Comparison of ENCODE assay signal across 11 cellular contexts in genomic region chr11:67982255-67982857, GRCh38. TPM values are rescaled to one million over a fixed set of nuclear protein-coding genes. Genes with fewer than 3 reads are reported as not detected.
DNase-seq lines count a peak whose midpoint lies in the region; ATAC-seq, FAIRE-seq and TF ChIP-seq lines count a peak whose summit lies in the region.
"Not testable (repeated sequence)": the region's sequence is repeated elsewhere in the genome, so short reads cannot be mapped to it uniquely, and the experiment has no call there.
"Had no signal": no experiment of that assay in that cellular context is flagged by ENCODE, and none has a peak within 500 bp of the region (broad histone marks: within the 10 kb centered on the region; RNA-seq: fewer than 3 reads in every experiment).

No MANE protein-coding gene starts in this region.

- not testable (repeated sequence) for H3K4me1 Mint-ChIP-seq in T-helper 17 cell
- H3K4me1 Mint-ChIP-seq in WTC11, result peaks cover 33% of the 10 kb centered on the region

- peaks cover 31% of the 10 kb centered on the region for H3K27me3 Mint-ChIP-seq in T-helper 17 cell
- not testable (repeated sequence) for H3K27me3 Mint-ChIP-seq in WTC11 (ENCODE audit: low read depth)

- not testable (repeated sequence) for H3K4me2 ChIP-seq in K562 (ENCODE audit: insufficient read depth, low read length); HepG2 (ENCODE audit: low read depth, low read length)

- not testable (repeated sequence) for H4K20me1 ChIP-seq in K562 (replicated peaks; ENCODE audit: control insufficient read depth, insufficient read depth, low read length); HepG2 (ENCODE audit: insufficient read depth, low read length)

- not testable (repeated sequence) for TF ChIP-seq CTCF in WTC11 (IDR thresholded peaks at IDR 0.05); K562 (IDR thresholded peaks at IDR 0.05 in 2 of 3, conservative IDR thresholded peaks at IDR 0.05 in 1 of 3; ENCODE audit: insufficient read depth in 2 of 3, low read depth in 1 of 3, low read length in 3 of 3); HepG2 (CRISPR knock-in tag; IDR thresholded peaks at IDR 0.05); upper lobe of right lung (IDR thresholded peaks at IDR 0.05)

- not testable (repeated sequence) for H3K4me1 ChIP-seq in K562 (replicated peaks in 1 of 2; ENCODE audit: control insufficient read depth in 2 of 2, insufficient read depth in 2 of 2, low read length in 2 of 2); HepG2 (ENCODE audit: insufficient read depth, low read length); upper lobe of right lung

- H3K79me2 ChIP-seq in K562 (ENCODE audit: control insufficient read depth, insufficient read depth, low read length); HepG2 (ENCODE audit: insufficient read depth, low read length): not testable (repeated sequence)

- H3K27me3 ChIP-seq in K562 (ENCODE audit: control insufficient read depth in 2 of 2, insufficient read depth in 2 of 2, low read length in 2 of 2), result peaks cover 3 to 29% of the 10 kb centered on the region in 2 experiments
- not testable (repeated sequence) for H3K27me3 ChIP-seq in HepG2 (ENCODE audit: control insufficient read depth in 1 of 2, insufficient read depth in 2 of 2, low read length in 2 of 2); upper lobe of right lung

- TF ChIP-seq POLR2A in K562 (conservative IDR thresholded peaks at IDR 0.05); HepG2 (IDR thresholded peaks at IDR 0.05; ENCODE audit: insufficient read depth in 1 of 2, low read depth in 2 of 2, low read length in 2 of 2): not testable (repeated sequence)

- not testable (repeated sequence) for BruUV-seq in K562 (replicated peaks; lab: Mats Ljungman, UMichigan); HepG2 (replicated peaks; lab: Mats Ljungman, UMichigan)

- in situ Hi-C loops in K562 (cut with MboI); HepG2 (cut with HindIII; ENCODE audit: extremely low pct_ligation_motif_present, low pct_unique_long_range_greater_than_20kb): not testable (repeated sequence)

- ATAC-seq in T-helper 17 cell, WTC11, K562, HepG2, upper lobe of right lung: not testable (repeated sequence)

- not testable (repeated sequence) for H3K27ac ChIP-seq in K562 (ENCODE audit: extremely low read depth, low read depth, low read length); HepG2 (ENCODE audit: extremely low read length, insufficient read depth, low read length); upper lobe of right lung

- POLR2A ChIA-PET in WTC11 (lab: Charles Lee) (interaction anchor here (0.7 kb wide), 1 partner anchor 20 kb away, joined by 3 read pairs; no protein-coding TSS in a partner anchor), K562 (lab: Yijun Ruan, JAX) (interaction anchor here (0.6 kb wide), 1 partner anchor 21 kb away, joined by 4 read pairs; no protein-coding TSS in a partner anchor)
- POLR2A ChIA-PET in HepG2 (lab: Yijun Ruan, JAX), result not testable (repeated sequence)

- not testable (repeated sequence) for DNase-seq in T-helper 17 cell; WTC11 (ENCODE audit: low spot score); K562 (ENCODE audit: extremely low read depth in 1 of 4, low spot score in 3 of 4); HepG2 (ENCODE audit: low spot score)
- peak; percentile 19 for DNase-seq in activated effector memory CD4-positive, alpha-beta T cell treated with anti-CD3 and anti-CD28 coated beads, Interleukin-2, amount 50 U/mL, for 16 hours
- peak; percentile 39 for DNase-seq in mesenteric fat pad (ENCODE audit: low spot score)
- DNase-seq in upper lobe of right lung, result peak; percentile 32

- not testable (repeated sequence) for H3K4me3 ChIP-seq in K562; HepG2 (replicated peaks in 1 of 3; ENCODE audit: insufficient read depth in 1 of 3, low read depth in 2 of 3, low read length in 3 of 3); upper lobe of right lung

- not testable (repeated sequence) for TF ChIP-seq RAD21 in K562 (CRISPR knock-in tag; conservative IDR thresholded peaks at IDR 0.05 in 1 of 2, IDR thresholded peaks at IDR 0.05 in 1 of 2); HepG2 (CRISPR knock-in tag; IDR thresholded peaks at IDR 0.05)

- H3K9ac ChIP-seq in K562 (ENCODE audit: insufficient read depth in 1 of 2, low read depth in 2 of 2, low read length in 2 of 2); HepG2 (ENCODE audit: insufficient read depth, low read depth, low read length): not testable (repeated sequence)

- CTCF ChIA-PET in WTC11 (lab: Charles Lee), result interaction anchor here (2.4 kb wide), 1 partner anchor 27 kb away, joined by 13 read pairs; no protein-coding TSS in a partner anchor
- CTCF ChIA-PET in K562 (lab: Yijun Ruan, JAX; ENCODE audit: low intra/inter-chr PET ratio); HepG2 (lab: Yijun Ruan, JAX; ENCODE audit: low intra/inter-chr PET ratio, low total read pairs): not testable (repeated sequence)

- H3K27ac Mint-ChIP-seq in T-helper 17 cell, result peak overlapping the region; percentile 16
- H3K27ac Mint-ChIP-seq in WTC11, result not testable (repeated sequence)

- FAIRE-seq in K562 (lab: Jason Lieb, UNC); HepG2 (lab: Jason Lieb, UNC): not testable (repeated sequence)

- H3K9me3 ChIP-seq in T-helper 17 cell (ENCODE audit: control insufficient read depth, low read length, poor library complexity, severe bottlenecking); K562 (replicated peaks; ENCODE audit: control insufficient read depth, insufficient read depth, low read depth, low read length); HepG2 (ENCODE audit: low read length); upper lobe of right lung: not testable (repeated sequence)

- not testable (repeated sequence) for TF ChIP-seq EP300 in K562 (IDR thresholded peaks at IDR 0.05; ENCODE audit: low read length); HepG2 (IDR thresholded peaks at IDR 0.05; ENCODE audit: low read depth in 2 of 2, low read length in 2 of 2); HepG2 (CRISPR knock-in tag; IDR thresholded peaks at IDR 0.05; ENCODE audit: borderline replicate concordance)

- H3K4me3 Mint-ChIP-seq in T-helper 17 cell, WTC11: not testable (repeated sequence)

- H3K9me3 Mint-ChIP-seq in WTC11, result not testable (repeated sequence)

- not testable (repeated sequence) for H3K36me3 ChIP-seq in K562 (ENCODE audit: control insufficient read depth, insufficient read depth, low read length); HepG2 (replicated peaks in 1 of 2; ENCODE audit: control insufficient read depth in 1 of 2, insufficient read depth in 2 of 2, low read length in 2 of 2); upper lobe of right lung

- WGBS in K562 (ENCODE audit: insufficient coverage, low coverage, missing lambda C conversion rate), result 9% methylated on average over 14 of the region's 17 CpGs
- WGBS in HepG2 (ENCODE audit: low lambda C conversion rate), result 42% methylated on average over 17 of the region's 17 CpGs

- not testable (repeated sequence) for H3K9me1 ChIP-seq in K562 (ENCODE audit: control insufficient read depth, insufficient read depth, low read length)

- intact Hi-C loops in K562 (cut with micrococcal nuclease); HepG2 (cut with micrococcal nuclease; ENCODE audit: unreplicated experiment); upper lobe of right lung (cut with DNase I): not testable (repeated sequence)

- not testable (repeated sequence) for H3K36me3 Mint-ChIP-seq in T-helper 17 cell (ENCODE audit: low read depth); WTC11

- H2AFZ ChIP-seq in K562 (ENCODE audit: low read depth, low read length); HepG2 (ENCODE audit: low read length): not testable (repeated sequence)

RNA-seq across cellular contexts. Expression of gene UNC93B1, which starts 21.5 kb away (rescaled TPM):
- total RNA-seq in T-helper 17 cell, result 10 to 100 TPM; 24.7 to 27.2 TPM
- 27.7 to 29.7 TPM (median 27.9 TPM) in 3 replicates for total RNA-seq in WTC11 (2021)
- total RNA-seq in K562 (2011; cell fraction: chromatin; rRNA removed; ENCODE audit: low replicate concordance), result 14.0 and 42.4 TPM in 2 replicates
- 38.0 and 40.8 TPM in 2 replicates for total RNA-seq in K562 (2011; cell fraction: nucleolus; rRNA removed)
- total RNA-seq in K562 (2011; cell fraction: nucleoplasm; rRNA removed), result 17.3 and 24.9 TPM in 2 replicates
- total RNA-seq in K562 (2014; rRNA removed), result 10.1 and 12.2 TPM in 2 replicates
- 3.7 and 4.3 TPM in 2 replicates for total RNA-seq in K562 (2014; rRNA removed; fragmentation: Illumina TruSeq; extraction: Trizol)
- total RNA-seq in K562 (2015; rRNA removed; fragmentation: Illumina TruSeq; extraction: Trizol), result 2.3 and 3.3 TPM in 2 replicates
- total RNA-seq in K562 (2021), result 13.6 and 14.1 TPM in 2 replicates
- 8.6 and 10.0 TPM in 2 replicates for polyA plus RNA-seq in K562 (2011; rRNA removed)
- 11.3 and 17.7 TPM in 2 replicates for polyA plus RNA-seq in K562 (2011; cell fraction: cytosol; rRNA removed)
- polyA plus RNA-seq in K562 (2011; cell fraction: nucleus; rRNA removed), result 30.9 and 40.1 TPM in 2 replicates
- polyA plus RNA-seq in K562 (2012), result 6.5 and 9.5 TPM in 2 replicates
- polyA plus RNA-seq in K562 (2014; fragmentation: Illumina TruSeq; extraction: Trizol), result 5.1 and 6.5 TPM in 2 replicates
- polyA plus RNA-seq in K562 (2014; fragmentation: Nextera tagmentation; extraction: Ambion mirVana), result under 1 TPM; 0.10 to 0.17 TPM
- 7.3 and 11.6 TPM in 2 replicates for polyA plus RNA-seq in K562 (2014; rRNA removed)
- polyA minus RNA-seq in K562 (2011; rRNA and poly(A)+ RNA removed), result 5.2 and 8.3 TPM in 2 replicates
- 9.3 and 11.6 TPM in 2 replicates for polyA minus RNA-seq in K562 (2011; cell fraction: cytosol; rRNA and poly(A)+ RNA removed)
- 12.3 and 12.5 TPM in 2 replicates for polyA minus RNA-seq in K562 (2011; cell fraction: nucleus; rRNA and poly(A)+ RNA removed)
- total RNA-seq in HepG2 (2016; rRNA removed; fragmentation: Illumina TruSeq; extraction: Trizol), result 2.3 and 8.8 TPM in 2 replicates
- total RNA-seq in HepG2 (2016; cell fraction: cytosol; rRNA removed; fragmentation: Illumina TruSeq; extraction: Trizol; ENCODE audit: low read depth), result 3.9 and 4.4 TPM in 2 replicates
- total RNA-seq in HepG2 (2016; cell fraction: insoluble cytoplasmic fraction; rRNA removed; fragmentation: Illumina TruSeq; extraction: Trizol), result 2.9 and 9.2 TPM in 2 replicates
- total RNA-seq in HepG2 (2016; cell fraction: membrane; rRNA removed; fragmentation: Illumina TruSeq; extraction: Trizol), result 4.6 and 5.3 TPM in 2 replicates
- 10.8 and 10.9 TPM in 2 replicates for total RNA-seq in HepG2 (2016; cell fraction: nucleus; rRNA removed; fragmentation: Illumina TruSeq; extraction: Trizol)
- polyA plus RNA-seq in HepG2 (2011; rRNA removed), result 18.9 and 25.3 TPM in 2 replicates
- polyA plus RNA-seq in HepG2 (2011; cell fraction: cytosol; rRNA removed), result 14.1 and 18.0 TPM in 2 replicates
- polyA plus RNA-seq in HepG2 (2011; cell fraction: nucleus; rRNA removed), result 71.1 and 107 TPM in 2 replicates
- 8.1 and 8.5 TPM in 2 replicates for polyA plus RNA-seq in HepG2 (2012)
- polyA plus RNA-seq in HepG2 (2016; cell fraction: cytosol; fragmentation: Illumina TruSeq; extraction: Trizol; ENCODE audit: low read depth), result 1.5 and 2.4 TPM in 2 replicates
- polyA plus RNA-seq in HepG2 (2016; cell fraction: insoluble cytoplasmic fraction; fragmentation: Illumina TruSeq; extraction: Trizol; ENCODE audit: low read depth), result 2.4 and 2.7 TPM in 2 replicates
- 3.0 and 3.2 TPM in 2 replicates for polyA plus RNA-seq in HepG2 (2016; cell fraction: membrane; fragmentation: Illumina TruSeq; extraction: Trizol; ENCODE audit: low read depth)
- polyA plus RNA-seq in HepG2 (2016; cell fraction: nucleus; fragmentation: Illumina TruSeq; extraction: Trizol; ENCODE audit: insufficient read depth, low read depth), result 17.9 and 19.5 TPM in 2 replicates
- polyA minus RNA-seq in HepG2 (2011; rRNA and poly(A)+ RNA removed; ENCODE audit: low replicate concordance), result 56.7 and 87.2 TPM in 2 replicates
- polyA minus RNA-seq in HepG2 (2011; cell fraction: cytosol; rRNA and poly(A)+ RNA removed), result 10.2 and 12.8 TPM in 2 replicates
- 7.0 and 9.1 TPM in 2 replicates for polyA minus RNA-seq in HepG2 (2011; cell fraction: nucleus; rRNA and poly(A)+ RNA removed)
- 42.0 TPM for total RNA-seq in mesenteric fat pad
- 79.5 TPM for total RNA-seq in upper lobe of right lung

RNA-seq across cellular contexts. Expression of gene ALDH3B1, which starts 27.8 kb away (rescaled TPM):
- total RNA-seq in T-helper 17 cell, result 1 to 10 TPM; 1.1 TPM
- 0.30 to 0.53 TPM (median 0.46 TPM) in 3 replicates for total RNA-seq in WTC11 (2021)
- total RNA-seq in K562 (2011; cell fraction: chromatin; rRNA removed; ENCODE audit: low replicate concordance), result 0.14 and 0.70 TPM in 2 replicates
- 0.13 and 0.17 TPM in 2 replicates for total RNA-seq in K562 (2011; cell fraction: nucleolus; rRNA removed)
- total RNA-seq in K562 (2011; cell fraction: nucleoplasm; rRNA removed), result 0.07 and 0.15 TPM in 2 replicates
- total RNA-seq in K562 (2014; rRNA removed), result 0.37 TPM in 1 of 2 replicates, not detected in the other
- 0.04 TPM in 1 of 2 replicates, not detected in the other for total RNA-seq in K562 (2014; rRNA removed; fragmentation: Illumina TruSeq; extraction: Trizol)
- 0.07 and 0.08 TPM in 2 replicates for total RNA-seq in K562 (2015; rRNA removed; fragmentation: Illumina TruSeq; extraction: Trizol)
- 0.13 and 0.35 TPM in 2 replicates for total RNA-seq in K562 (2021)
- polyA plus RNA-seq in K562 (2011; rRNA removed), result 0.10 and 0.19 TPM in 2 replicates
- polyA plus RNA-seq in K562 (2011; cell fraction: cytosol; rRNA removed), result 0.18 and 0.36 TPM in 2 replicates
- polyA plus RNA-seq in K562 (2011; cell fraction: nucleus; rRNA removed), result 0.21 and 0.30 TPM in 2 replicates
- polyA plus RNA-seq in K562 (2012), result 0.42 and 1.4 TPM in 2 replicates
- 0.06 and 0.15 TPM in 2 replicates for polyA plus RNA-seq in K562 (2014; fragmentation: Illumina TruSeq; extraction: Trizol)
- polyA plus RNA-seq in K562 (2014; fragmentation: Nextera tagmentation; extraction: Ambion mirVana), result under 1 TPM in 1 of 2 experiments, not detected in 1; 0.01 TPM
- 0.21 and 0.43 TPM in 2 replicates for polyA plus RNA-seq in K562 (2014; rRNA removed)
- polyA minus RNA-seq in K562 (2011; rRNA and poly(A)+ RNA removed), result 0.03 TPM in 1 of 2 replicates, not detected in the other
- polyA minus RNA-seq in K562 (2011; cell fraction: cytosol; rRNA and poly(A)+ RNA removed), result 1.5 TPM in 1 of 2 replicates, not detected in the other
- 0.11 and 0.54 TPM in 2 replicates for polyA minus RNA-seq in K562 (2011; cell fraction: nucleus; rRNA and poly(A)+ RNA removed)
- total RNA-seq in HepG2 (2016; rRNA removed; fragmentation: Illumina TruSeq; extraction: Trizol), result 4.0 and 4.5 TPM in 2 replicates
- total RNA-seq in HepG2 (2016; cell fraction: cytosol; rRNA removed; fragmentation: Illumina TruSeq; extraction: Trizol; ENCODE audit: low read depth), result 0.62 and 0.91 TPM in 2 replicates
- total RNA-seq in HepG2 (2016; cell fraction: insoluble cytoplasmic fraction; rRNA removed; fragmentation: Illumina TruSeq; extraction: Trizol), result 4.3 and 4.5 TPM in 2 replicates
- 2.2 and 2.4 TPM in 2 replicates for total RNA-seq in HepG2 (2016; cell fraction: membrane; rRNA removed; fragmentation: Illumina TruSeq; extraction: Trizol)
- 1.6 and 2.1 TPM in 2 replicates for total RNA-seq in HepG2 (2016; cell fraction: nucleus; rRNA removed; fragmentation: Illumina TruSeq; extraction: Trizol)
- 5.1 and 6.7 TPM in 2 replicates for polyA plus RNA-seq in HepG2 (2011; rRNA removed)
- polyA plus RNA-seq in HepG2 (2011; cell fraction: cytosol; rRNA removed), result 2.8 and 5.9 TPM in 2 replicates
- polyA plus RNA-seq in HepG2 (2011; cell fraction: nucleus; rRNA removed), result 5.1 and 6.8 TPM in 2 replicates
- 2.1 and 3.2 TPM in 2 replicates for polyA plus RNA-seq in HepG2 (2012)
- polyA plus RNA-seq in HepG2 (2016; cell fraction: cytosol; fragmentation: Illumina TruSeq; extraction: Trizol; ENCODE audit: low read depth), result 0.81 and 0.85 TPM in 2 replicates
- 4.5 and 4.7 TPM in 2 replicates for polyA plus RNA-seq in HepG2 (2016; cell fraction: insoluble cytoplasmic fraction; fragmentation: Illumina TruSeq; extraction: Trizol; ENCODE audit: low read depth)
- 1.9 and 2.1 TPM in 2 replicates for polyA plus RNA-seq in HepG2 (2016; cell fraction: membrane; fragmentation: Illumina TruSeq; extraction: Trizol; ENCODE audit: low read depth)
- polyA plus RNA-seq in HepG2 (2016; cell fraction: nucleus; fragmentation: Illumina TruSeq; extraction: Trizol; ENCODE audit: insufficient read depth, low read depth), result 4.1 and 4.6 TPM in 2 replicates
- 7.3 and 37.4 TPM in 2 replicates for polyA minus RNA-seq in HepG2 (2011; rRNA and poly(A)+ RNA removed; ENCODE audit: low replicate concordance)
- polyA minus RNA-seq in HepG2 (2011; cell fraction: cytosol; rRNA and poly(A)+ RNA removed), result 2.2 and 3.3 TPM in 2 replicates
- polyA minus RNA-seq in HepG2 (2011; cell fraction: nucleus; rRNA and poly(A)+ RNA removed), result 1.6 and 3.1 TPM in 2 replicates
- total RNA-seq in mesenteric fat pad, result 14.6 TPM
- 95.9 TPM for total RNA-seq in upper lobe of right lung
- total RNA-seq: A673; CD4-positive, CD25-positive, alpha-beta regulatory T cell; CD8-positive, alpha-beta T cell had no signal
- polyA plus RNA-seq: CD4-positive, alpha-beta memory T cell; CD4-positive, CD25-positive, alpha-beta regulatory T cell had no signal

RNA-seq across cellular contexts. Expression of gene NDUFS8, which starts 48.1 kb away (rescaled TPM):
- total RNA-seq in T-helper 17 cell, result 10 to 100 TPM; 59.5 to 64.2 TPM
- total RNA-seq in WTC11 (2021), result 221 to 247 TPM (median 240 TPM) in 3 replicates
- total RNA-seq in K562 (2011; cell fraction: chromatin; rRNA removed; ENCODE audit: low replicate concordance), result 41.2 and 158 TPM in 2 replicates
- total RNA-seq in K562 (2011; cell fraction: nucleolus; rRNA removed), result 168 and 170 TPM in 2 replicates
- total RNA-seq in K562 (2011; cell fraction: nucleoplasm; rRNA removed), result 99.4 and 102 TPM in 2 replicates
- total RNA-seq in K562 (2014; rRNA removed), result 351 and 419 TPM in 2 replicates
- 60.0 and 91.3 TPM in 2 replicates for total RNA-seq in K562 (2014; rRNA removed; fragmentation: Illumina TruSeq; extraction: Trizol)
- total RNA-seq in K562 (2015; rRNA removed; fragmentation: Illumina TruSeq; extraction: Trizol), result 146 and 150 TPM in 2 replicates
- total RNA-seq in K562 (2021), result 271 and 294 TPM in 2 replicates
- polyA plus RNA-seq in K562 (2011; rRNA removed), result 67.2 and 68.7 TPM in 2 replicates
- 181 and 505 TPM in 2 replicates for polyA plus RNA-seq in K562 (2011; cell fraction: cytosol; rRNA removed)
- polyA plus RNA-seq in K562 (2011; cell fraction: nucleus; rRNA removed), result 116 and 178 TPM in 2 replicates
- 247 and 317 TPM in 2 replicates for polyA plus RNA-seq in K562 (2012)
- 101 and 156 TPM in 2 replicates for polyA plus RNA-seq in K562 (2014; fragmentation: Illumina TruSeq; extraction: Trizol)
- polyA plus RNA-seq in K562 (2014; fragmentation: Nextera tagmentation; extraction: Ambion mirVana), result 10 to 100 TPM; 36.5 to 65.1 TPM
- 241 and 257 TPM in 2 replicates for polyA plus RNA-seq in K562 (2014; rRNA removed)
- 28.2 and 47.3 TPM in 2 replicates for polyA minus RNA-seq in K562 (2011; rRNA and poly(A)+ RNA removed)
- 128 and 135 TPM in 2 replicates for polyA minus RNA-seq in K562 (2011; cell fraction: cytosol; rRNA and poly(A)+ RNA removed)
- polyA minus RNA-seq in K562 (2011; cell fraction: nucleus; rRNA and poly(A)+ RNA removed), result 55.5 and 65.1 TPM in 2 replicates
- total RNA-seq in HepG2 (2016; rRNA removed; fragmentation: Illumina TruSeq; extraction: Trizol), result 120 and 158 TPM in 2 replicates
- 120 and 122 TPM in 2 replicates for total RNA-seq in HepG2 (2016; cell fraction: cytosol; rRNA removed; fragmentation: Illumina TruSeq; extraction: Trizol; ENCODE audit: low read depth)
- total RNA-seq in HepG2 (2016; cell fraction: insoluble cytoplasmic fraction; rRNA removed; fragmentation: Illumina TruSeq; extraction: Trizol), result 111 and 153 TPM in 2 replicates
- total RNA-seq in HepG2 (2016; cell fraction: membrane; rRNA removed; fragmentation: Illumina TruSeq; extraction: Trizol), result 119 and 125 TPM in 2 replicates
- total RNA-seq in HepG2 (2016; cell fraction: nucleus; rRNA removed; fragmentation: Illumina TruSeq; extraction: Trizol), result 68.1 and 87.4 TPM in 2 replicates
- polyA plus RNA-seq in HepG2 (2011; rRNA removed), result 96.7 and 101 TPM in 2 replicates
- 77.4 and 163 TPM in 2 replicates for polyA plus RNA-seq in HepG2 (2011; cell fraction: cytosol; rRNA removed)
- polyA plus RNA-seq in HepG2 (2011; cell fraction: nucleus; rRNA removed), result 142 and 151 TPM in 2 replicates
- 65.2 and 96.9 TPM in 2 replicates for polyA plus RNA-seq in HepG2 (2012)
- 109 and 135 TPM in 2 replicates for polyA plus RNA-seq in HepG2 (2016; cell fraction: cytosol; fragmentation: Illumina TruSeq; extraction: Trizol; ENCODE audit: low read depth)
- 108 and 124 TPM in 2 replicates for polyA plus RNA-seq in HepG2 (2016; cell fraction: insoluble cytoplasmic fraction; fragmentation: Illumina TruSeq; extraction: Trizol; ENCODE audit: low read depth)
- 110 and 125 TPM in 2 replicates for polyA plus RNA-seq in HepG2 (2016; cell fraction: membrane; fragmentation: Illumina TruSeq; extraction: Trizol; ENCODE audit: low read depth)
- 158 and 161 TPM in 2 replicates for polyA plus RNA-seq in HepG2 (2016; cell fraction: nucleus; fragmentation: Illumina TruSeq; extraction: Trizol; ENCODE audit: insufficient read depth, low read depth)
- 172 and 212 TPM in 2 replicates for polyA minus RNA-seq in HepG2 (2011; rRNA and poly(A)+ RNA removed; ENCODE audit: low replicate concordance)
- polyA minus RNA-seq in HepG2 (2011; cell fraction: cytosol; rRNA and poly(A)+ RNA removed), result 66.2 and 72.5 TPM in 2 replicates
- 33.6 and 40.9 TPM in 2 replicates for polyA minus RNA-seq in HepG2 (2011; cell fraction: nucleus; rRNA and poly(A)+ RNA removed)
- 134 TPM for total RNA-seq in mesenteric fat pad
- 118 TPM for total RNA-seq in upper lobe of right lung

RNA-seq across cellular contexts. Expression of gene TCIRG1, which starts 56.5 kb away (rescaled TPM):
- 100 to 1,000 TPM; 187 to 207 TPM for total RNA-seq in T-helper 17 cell
- total RNA-seq in WTC11 (2021), result 50.7 to 51.7 TPM (median 51.1 TPM) in 3 replicates
- 106 and 531 TPM in 2 replicates for total RNA-seq in K562 (2011; cell fraction: chromatin; rRNA removed; ENCODE audit: low replicate concordance)
- 492 and 517 TPM in 2 replicates for total RNA-seq in K562 (2011; cell fraction: nucleolus; rRNA removed)
- total RNA-seq in K562 (2011; cell fraction: nucleoplasm; rRNA removed), result 190 and 232 TPM in 2 replicates
- 78.0 and 82.8 TPM in 2 replicates for total RNA-seq in K562 (2014; rRNA removed)
- total RNA-seq in K562 (2014; rRNA removed; fragmentation: Illumina TruSeq; extraction: Trizol), result 2.5 and 5.5 TPM in 2 replicates
- total RNA-seq in K562 (2015; rRNA removed; fragmentation: Illumina TruSeq; extraction: Trizol), result 24.4 and 28.7 TPM in 2 replicates
- 96.4 and 108 TPM in 2 replicates for total RNA-seq in K562 (2021)
- polyA plus RNA-seq in K562 (2011; rRNA removed), result 31.1 and 72.7 TPM in 2 replicates
- 56.1 and 92.6 TPM in 2 replicates for polyA plus RNA-seq in K562 (2011; cell fraction: cytosol; rRNA removed)
- polyA plus RNA-seq in K562 (2011; cell fraction: nucleus; rRNA removed), result 923 and 1,215 TPM in 2 replicates
- 55.4 and 115 TPM in 2 replicates for polyA plus RNA-seq in K562 (2012)
- polyA plus RNA-seq in K562 (2014; fragmentation: Illumina TruSeq; extraction: Trizol), result 13.1 and 33.3 TPM in 2 replicates
- polyA plus RNA-seq in K562 (2014; fragmentation: Nextera tagmentation; extraction: Ambion mirVana), result 1 to 10 TPM in 1 of 2 experiments, under 1 TPM in 1; 0.49 to 1.9 TPM
- polyA plus RNA-seq in K562 (2014; rRNA removed), result 113 and 143 TPM in 2 replicates
- 9.7 and 11.0 TPM in 2 replicates for polyA minus RNA-seq in K562 (2011; rRNA and poly(A)+ RNA removed)
- polyA minus RNA-seq in K562 (2011; cell fraction: cytosol; rRNA and poly(A)+ RNA removed), result 28.2 and 33.0 TPM in 2 replicates
- polyA minus RNA-seq in K562 (2011; cell fraction: nucleus; rRNA and poly(A)+ RNA removed), result 139 and 154 TPM in 2 replicates
- 9.9 and 48.0 TPM in 2 replicates for total RNA-seq in HepG2 (2016; rRNA removed; fragmentation: Illumina TruSeq; extraction: Trizol)
- 10.6 and 10.9 TPM in 2 replicates for total RNA-seq in HepG2 (2016; cell fraction: cytosol; rRNA removed; fragmentation: Illumina TruSeq; extraction: Trizol; ENCODE audit: low read depth)
- total RNA-seq in HepG2 (2016; cell fraction: insoluble cytoplasmic fraction; rRNA removed; fragmentation: Illumina TruSeq; extraction: Trizol), result 7.6 and 52.5 TPM in 2 replicates
- 8.3 and 8.4 TPM in 2 replicates for total RNA-seq in HepG2 (2016; cell fraction: membrane; rRNA removed; fragmentation: Illumina TruSeq; extraction: Trizol)
- total RNA-seq in HepG2 (2016; cell fraction: nucleus; rRNA removed; fragmentation: Illumina TruSeq; extraction: Trizol), result 57.2 and 73.6 TPM in 2 replicates
- polyA plus RNA-seq in HepG2 (2011; rRNA removed), result 69.6 and 97.2 TPM in 2 replicates
- polyA plus RNA-seq in HepG2 (2011; cell fraction: cytosol; rRNA removed), result 25.1 and 41.9 TPM in 2 replicates
- polyA plus RNA-seq in HepG2 (2011; cell fraction: nucleus; rRNA removed), result 1,399 and 1,906 TPM in 2 replicates
- 23.6 and 37.0 TPM in 2 replicates for polyA plus RNA-seq in HepG2 (2012)
- polyA plus RNA-seq in HepG2 (2016; cell fraction: cytosol; fragmentation: Illumina TruSeq; extraction: Trizol; ENCODE audit: low read depth), result 3.6 and 4.6 TPM in 2 replicates
- polyA plus RNA-seq in HepG2 (2016; cell fraction: insoluble cytoplasmic fraction; fragmentation: Illumina TruSeq; extraction: Trizol; ENCODE audit: low read depth), result 7.3 and 10.3 TPM in 2 replicates
- polyA plus RNA-seq in HepG2 (2016; cell fraction: membrane; fragmentation: Illumina TruSeq; extraction: Trizol; ENCODE audit: low read depth), result 5.5 and 6.6 TPM in 2 replicates
- polyA plus RNA-seq in HepG2 (2016; cell fraction: nucleus; fragmentation: Illumina TruSeq; extraction: Trizol; ENCODE audit: insufficient read depth, low read depth), result 176 and 189 TPM in 2 replicates
- 49.2 and 98.2 TPM in 2 replicates for polyA minus RNA-seq in HepG2 (2011; rRNA and poly(A)+ RNA removed; ENCODE audit: low replicate concordance)
- 22.7 and 28.6 TPM in 2 replicates for polyA minus RNA-seq in HepG2 (2011; cell fraction: cytosol; rRNA and poly(A)+ RNA removed)
- polyA minus RNA-seq in HepG2 (2011; cell fraction: nucleus; rRNA and poly(A)+ RNA removed), result 100 and 121 TPM in 2 replicates
- total RNA-seq in mesenteric fat pad, result 112 TPM
- total RNA-seq in upper lobe of right lung, result 216 TPM
